1 cellular context compared by ENCODE assay signal in genomic region chr1:12616709-12617373, GRCh38.
TF ChIP-seq lines count a peak whose summit lies in the region.

No MANE protein-coding gene starts in this region.

TF ChIP-seq in HepG2, 621 proteins besides CTCF, POLR2A, EP300 and RAD21 (continued from another document):
- TF ChIP-seq ZNF224 (CRISPR knock-in tag; IDR thresholded peaks at IDR 0.05) (0 out of 2 replicates have a peak, but pooled peaks have one; percentile 30), ZNF704 (CRISPR knock-in tag; IDR thresholded peaks at IDR 0.05; ENCODE audit: borderline replicate concordance) (no peak), ZC3H13 (CRISPR knock-in tag; IDR thresholded peaks at IDR 0.05) (peak; percentile 91), FOXO1 (CRISPR knock-in tag; IDR thresholded peaks at IDR 0.05) (peak; percentile 20; the same call in 1 of the 2 replicates), IRF2 (CRISPR knock-in tag; IDR thresholded peaks at IDR 0.05) (no peak), NFKB2 (CRISPR knock-in tag; IDR thresholded peaks at IDR 0.05; ENCODE audit: borderline replicate concordance) (no peak; the same call in 1 of the 2 replicates), RBM22 (optimal IDR thresholded peaks at IDR 0.05; ENCODE audit: low read length) (peak; percentile 72), TIGD3 (CRISPR knock-in tag; IDR thresholded peaks at IDR 0.05; ENCODE audit: borderline replicate concordance) (no peak)
